ENCODE assay signal across 14 cellular contexts in the genomic region with DNA sequence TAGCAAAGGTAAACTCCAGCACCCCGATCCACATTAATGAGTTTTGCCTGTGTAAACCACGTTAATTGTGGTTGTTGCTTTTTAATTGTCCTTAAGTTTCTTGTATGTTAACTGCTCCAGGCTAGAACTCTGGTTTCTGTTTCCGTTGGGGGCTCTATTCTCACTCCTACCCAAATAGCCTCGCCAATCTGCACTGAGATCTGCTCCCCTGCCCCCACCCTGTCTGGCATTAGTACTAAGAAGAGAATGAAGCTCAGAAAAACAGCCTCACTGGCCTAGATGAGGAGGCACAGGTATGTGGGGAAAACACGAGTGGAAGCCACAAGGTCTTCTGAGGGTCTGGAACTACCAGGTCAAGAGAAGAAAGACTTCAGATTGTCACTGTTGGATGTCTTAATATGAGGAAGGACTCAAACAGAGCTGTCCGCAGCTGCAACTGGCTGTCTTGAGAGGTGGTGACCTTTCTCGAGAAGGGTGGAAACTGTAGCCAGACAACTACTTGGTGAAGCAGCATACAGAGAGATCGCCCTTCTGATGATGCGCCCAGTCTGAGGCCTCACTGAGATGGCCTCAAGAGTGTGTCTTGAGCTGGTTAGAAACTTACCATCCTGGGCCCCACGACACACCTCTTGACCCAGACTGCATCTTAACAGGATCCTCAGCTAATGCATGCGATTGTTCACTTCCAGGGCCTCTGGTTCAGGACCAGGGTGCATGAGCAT.
DNase-seq lines count a peak whose midpoint lies in the region; ATAC-seq and TF ChIP-seq lines count a peak whose summit lies in the region.
"Had no signal": no experiment of that assay in that cellular context is flagged by ENCODE, and none has a peak within 500 bp of the region (broad histone marks: within the 10 kb centered on the region; RNA-seq: fewer than 3 reads in every experiment).

No MANE protein-coding gene starts in this region.

- H3K36me3 ChIP-seq in breast epithelium (no peaks in the 10 kb centered on the region), vagina (no peaks in the 10 kb centered on the region)
- H3K36me3 ChIP-seq: ascending aorta, Peyer's patch had no signal

- no TSS peak for BruUV-seq in MCF 10A (replicated peaks; lab: Mats Ljungman, UMichigan)

- no peaks in the 10 kb centered on the region for H3K36me3 Mint-ChIP-seq in MCF 10A (ENCODE audit: insufficient read depth, unreplicated experiment)
- no peaks in the 10 kb centered on the region for H3K36me3 Mint-ChIP-seq in WTC11

- no peaks in the 10 kb centered on the region for H3K27me3 ChIP-seq in breast epithelium
- no peaks in the 10 kb centered on the region for H3K27me3 ChIP-seq in vagina
- H3K27me3 ChIP-seq: ascending aorta, Peyer's patch had no signal

- H3K9me3 ChIP-seq in breast epithelium (no peaks in the 10 kb centered on the region), vagina (no peaks in the 10 kb centered on the region)
- H3K9me3 ChIP-seq: ascending aorta, Peyer's patch had no signal

- H3K4me3 Mint-ChIP-seq in MCF 10A (ENCODE audit: unreplicated experiment) (no peak overlapping the region), WTC11 (peak overlapping the region; percentile 68)

- ATAC-seq in WTC11, result no peak
- no peak for ATAC-seq in HG02840 (IDR thresholded peaks at IDR 0.05; ENCODE audit: low FRiP score, unreplicated experiment)
- ATAC-seq in GM19351 (IDR thresholded peaks at IDR 0.05; ENCODE audit: unreplicated experiment), result no peak
- ATAC-seq: HCT116 had no signal

- no peak for DNase-seq in breast epithelium (ENCODE audit: low spot score in 2 of 2)
- no peak for DNase-seq in MCF 10A (ENCODE audit: unreplicated experiment)
- no peak for DNase-seq in WTC11 (ENCODE audit: low spot score)
- DNase-seq in islet precursor cell, result peak; percentile 84
- no peak for DNase-seq in vagina (ENCODE audit: extremely low spot score in 2 of 2)
- DNase-seq in activated gamma-delta T cell (lab: John Stamatoyannopoulos, UW), result no peak
- DNase-seq: NCI-H2107, Peyer's patch had no signal

- no peak for TF ChIP-seq CTCF in breast epithelium (IDR thresholded peaks at IDR 0.05)
- TF ChIP-seq CTCF in MCF 10A (IDR thresholded peaks at IDR 0.05; ENCODE audit: unreplicated experiment), result no peak
- TF ChIP-seq CTCF in WTC11 (IDR thresholded peaks at IDR 0.05), result no peak
- TF ChIP-seq CTCF in vagina (IDR thresholded peaks at IDR 0.05), result no peak

- peak overlapping the region; percentile 86 to 97 for H3K27ac ChIP-seq in breast epithelium
- peak overlapping the region; percentile 84 for H3K27ac ChIP-seq in vagina
- H3K27ac ChIP-seq: C4-2B, parathyroid adenoma, Peyer's patch had no signal

- CTCF ChIA-PET in MCF 10A (lab: Yijun Ruan, JAX) (interaction anchor here (0.7 to 1.2 kb wide), 4 partner anchors 10 to 153 kb away, joined by 3 to 5 read pairs (median 3); no protein-coding TSS in a partner anchor), WTC11 (lab: Charles Lee) (interaction anchor here (0.5 to 4.5 kb wide), 18 partner anchors 7 to 188 kb away, joined by 3 to 45 read pairs (median 6); partner anchors contain the start of gene TCF7L1)

- no peaks in the 10 kb centered on the region for H3K4me1 Mint-ChIP-seq in MCF 10A (ENCODE audit: insufficient read depth, unreplicated experiment)
- H3K4me1 Mint-ChIP-seq in WTC11, result peaks cover 94% of the 10 kb centered on the region

- TF ChIP-seq POLR2A in breast epithelium (IDR thresholded peaks at IDR 0.05) (no peak), vagina (IDR thresholded peaks at IDR 0.05) (no peak)

- H3K4me3 ChIP-seq in breast epithelium, result no peak overlapping the region
- no peak overlapping the region for H3K4me3 ChIP-seq in vagina
- H3K4me3 ChIP-seq: Peyer's patch had no signal

- H3K27ac Mint-ChIP-seq in MCF 10A (ENCODE audit: low read depth, unreplicated experiment), result no peak overlapping the region
- H3K27ac Mint-ChIP-seq in WTC11, result peak overlapping the region; percentile 100

- POLR2A ChIA-PET in MCF 10A (lab: Yijun Ruan, JAX), result interaction anchor here (0.6 kb wide), 1 partner anchor 31 kb away, joined by 6 read pairs; no protein-coding TSS in a partner anchor
- POLR2A ChIA-PET in WTC11 (lab: Charles Lee), result interaction anchor here (0.7 to 3.3 kb wide), 5 partner anchors 8 to 103 kb away, joined by 3 to 34 read pairs (median 5); no protein-coding TSS in a partner anchor

- H3K9me3 Mint-ChIP-seq in MCF 10A (ENCODE audit: unreplicated experiment) (no peaks in the 10 kb centered on the region), WTC11 (no peaks in the 10 kb centered on the region)

- H3K4me1 ChIP-seq in breast epithelium, result peaks cover 37 to 42% of the 10 kb centered on the region in 2 donors
- peaks cover 81% of the 10 kb centered on the region for H3K4me1 ChIP-seq in vagina

- intact Hi-C loops in breast epithelium (cut with DNase I; ENCODE audit: low total_unique reads) (no loop called here), MCF 10A (cut with micrococcal nuclease) (no loop called here), vagina (cut with DNase I) (no loop called here)

- H3K27me3 Mint-ChIP-seq in MCF 10A (ENCODE audit: insufficient read depth, unreplicated experiment) (no peaks in the 10 kb centered on the region), WTC11 (ENCODE audit: low read depth) (no peaks in the 10 kb centered on the region)

TF ChIP-seq in WTC11, 78 proteins besides CTCF, POLR2A, EP300 and RAD21:
- TF ChIP-seq ZNF138 (CRISPR knock-in tag; conservative IDR thresholded peaks at IDR 0.05) (no peak), ETV6 (CRISPR knock-in tag; IDR thresholded peaks at IDR 0.05) (peak; percentile 66; the same call in 1 of the 2 replicates), SP1 (CRISPR knock-in tag; conservative IDR thresholded peaks at IDR 0.05) (no peak), ZNF121 (CRISPR knock-in tag; IDR thresholded peaks at IDR 0.05) (no peak), ZBTB21 (CRISPR knock-in tag; IDR thresholded peaks at IDR 0.05; ENCODE audit: borderline replicate concordance) (no peak), ZNF232 (CRISPR knock-in tag; IDR thresholded peaks at IDR 0.05) (no peak)
